ENCODE assay signal across 1 cellular context in the genomic region with DNA sequence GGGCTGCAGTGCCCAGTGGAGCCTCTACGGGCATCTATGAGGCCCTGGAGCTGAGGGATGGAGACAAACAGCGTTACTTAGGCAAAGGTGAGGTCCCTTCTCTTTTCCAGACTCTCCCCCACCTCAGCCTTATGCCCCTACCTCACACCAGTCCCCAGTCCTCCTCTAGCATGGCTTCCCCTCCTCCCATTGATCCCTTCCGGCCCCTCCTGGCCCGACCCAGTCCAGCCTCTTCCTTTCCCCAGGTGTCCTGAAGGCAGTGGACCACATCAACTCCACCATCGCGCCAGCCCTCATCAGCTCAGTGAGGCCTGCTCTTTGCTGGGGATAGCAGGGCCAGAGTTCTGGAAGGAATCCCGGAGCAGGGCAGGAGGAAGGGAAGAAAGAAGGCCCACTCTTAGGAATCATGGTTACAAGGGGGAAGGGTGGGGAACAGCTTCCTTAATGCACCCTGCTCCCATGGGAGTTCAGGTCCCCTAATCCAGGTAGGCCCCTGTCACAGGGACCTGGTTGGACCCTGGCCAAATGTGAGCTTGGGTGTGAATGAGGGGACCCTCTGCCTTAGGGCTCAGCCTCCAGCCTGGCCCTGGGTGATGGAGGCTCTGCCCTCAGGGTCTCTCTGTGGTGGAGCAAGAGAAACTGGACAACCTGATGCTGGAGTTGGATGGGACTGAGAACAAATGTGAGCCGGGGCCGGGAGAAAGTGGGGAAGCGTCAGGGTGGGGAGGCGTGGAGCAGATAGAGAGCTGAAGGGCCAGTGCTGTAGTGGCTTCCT.
TF ChIP-seq lines count a peak whose summit lies in the region.

No MANE protein-coding gene starts in this region.

TF ChIP-seq in IMR-90, 13 proteins besides CTCF, POLR2A, EP300 and RAD21:
- TF ChIP-seq BHLHE40 (IDR thresholded peaks at IDR 0.05; ENCODE audit: low read depth, low read length) (no peak), USF2 (IDR thresholded peaks at IDR 0.05; ENCODE audit: low read depth, low read length) (no peak), SMC3 (IDR thresholded peaks at IDR 0.05; ENCODE audit: low read depth, low read length) (no peak), RCOR1 (IDR thresholded peaks at IDR 0.05; ENCODE audit: insufficient replicate concordance, low read length) (no peak), RFX5 (IDR thresholded peaks at IDR 0.05; ENCODE audit: low read depth, low read length) (no peak), MXI1 (IDR thresholded peaks at IDR 0.05; ENCODE audit: borderline replicate concordance, low read depth, low read length) (no peak), MAZ (IDR thresholded peaks at IDR 0.05; ENCODE audit: borderline replicate concordance, low read depth, low read length) (no peak), CEBPB (IDR thresholded peaks at IDR 0.05; ENCODE audit: low read depth, low read length) (no peak), CHD1 (IDR thresholded peaks at IDR 0.05; ENCODE audit: low read depth, low read length) (no peak), FOS (IDR thresholded peaks at IDR 0.05; ENCODE audit: low read depth, low read length) (no peak), NFE2L2 (IDR thresholded peaks at IDR 0.05; ENCODE audit: low read depth, low read length) (no peak), MAFK (IDR thresholded peaks at IDR 0.05; ENCODE audit: low read depth, low read length) (no peak)
- TF ChIP-seq, protein P1, sequence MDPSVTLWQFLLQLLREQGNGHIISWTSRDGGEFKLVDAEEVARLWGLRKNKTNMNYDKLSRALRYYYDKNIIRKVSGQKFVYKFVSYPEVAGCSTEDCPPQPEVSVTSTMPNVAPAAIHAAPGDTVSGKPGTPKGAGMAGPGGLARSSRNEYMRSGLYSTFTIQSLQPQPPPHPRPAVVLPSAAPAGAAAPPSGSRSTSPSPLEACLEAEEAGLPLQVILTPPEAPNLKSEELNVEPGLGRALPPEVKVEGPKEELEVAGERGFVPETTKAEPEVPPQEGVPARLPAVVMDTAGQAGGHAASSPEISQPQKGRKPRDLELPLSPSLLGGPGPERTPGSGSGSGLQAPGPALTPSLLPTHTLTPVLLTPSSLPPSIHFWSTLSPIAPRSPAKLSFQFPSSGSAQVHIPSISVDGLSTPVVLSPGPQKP (IDR thresholded peaks at IDR 0.05; ENCODE audit: borderline replicate concordance, low read depth, low read length): no peak
